ENCODE assay signal across 8 cellular contexts in the genomic region with DNA sequence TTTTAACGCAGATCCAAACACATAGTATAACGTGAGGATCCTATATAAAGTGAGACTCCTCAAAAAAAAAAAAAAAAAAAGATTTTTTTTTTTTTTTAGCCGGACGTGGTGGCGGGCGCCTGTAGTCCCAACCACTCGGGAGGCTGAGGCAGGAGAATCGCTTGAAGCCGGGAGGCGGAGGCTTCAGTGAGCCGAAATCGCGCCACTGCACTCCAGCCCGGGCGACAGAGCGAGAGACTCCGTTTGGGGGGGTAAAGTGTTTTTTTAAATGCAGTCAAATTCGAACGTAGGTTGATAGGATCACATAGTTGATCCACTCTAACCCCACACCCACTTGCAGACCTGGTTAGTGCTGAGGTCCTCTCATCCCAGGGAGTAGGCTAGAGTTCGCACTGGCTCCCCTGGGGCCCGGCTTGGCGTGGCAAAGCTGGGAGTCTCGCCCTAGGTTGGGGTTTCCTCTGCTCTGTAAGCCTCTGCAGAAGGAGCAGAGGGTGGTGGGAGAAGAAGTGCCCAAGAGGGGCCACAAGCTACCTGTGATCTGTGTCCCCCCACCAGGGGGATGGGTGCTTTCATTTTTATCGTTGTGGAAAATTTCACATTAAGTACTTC. TPM values are rescaled to one million over a fixed set of nuclear protein-coding genes. Genes with fewer than 3 reads are reported as not detected.
DNase-seq lines count a peak whose midpoint lies in the region; ATAC-seq lines count a peak whose summit lies in the region.

No MANE protein-coding gene starts in this region.

- no peak for DNase-seq in T-helper 1 cell
- no peak for DNase-seq in activated CD8-positive, alpha-beta T cell treated with anti-CD3 and anti-CD28 coated beads, Interleukin-2, amount 10 ng/mL, durations not matched to agents 7 days and 5 days
- no peak for DNase-seq in stimulated activated naive CD8-positive, alpha-beta T cell treated with anti-CD3 and anti-CD28 coated beads, Interleukin-15, amount 100 ng/mL, for 72 hours
- DNase-seq in COLO668 (lab: John Stamatoyannopoulos, UW; ENCODE audit: unreplicated experiment) = no peak
- no peak for DNase-seq in medulla oblongata (ENCODE audit: extremely low spot score)
- DNase-seq in kidney tubule cell (ENCODE audit: low spot score) = no peak

- H3K36me3 Mint-ChIP-seq in T-helper 1 cell treated with Interleukin-12 subunit alpha and Interleukin-12 subunit beta and Interleukin-4 antibody, amounts not matched to agents 30 μg/mL and 1 μg/mL, for 36 hours (ENCODE audit: low read depth) = peaks cover 4% of the 10 kb centered on the region
- peaks cover 6% of the 10 kb centered on the region for H3K36me3 Mint-ChIP-seq in activated CD8-positive, alpha-beta T cell treated with anti-CD3 and anti-CD28 coated beads, Interleukin-2, amount 10 ng/mL, durations not matched to agents 7 days and 5 days (ENCODE audit: low read depth)

- no peaks in the 10 kb centered on the region for H3K27me3 Mint-ChIP-seq in T-helper 1 cell treated with Interleukin-12 subunit alpha and Interleukin-12 subunit beta and Interleukin-4 antibody, amounts not matched to agents 30 μg/mL and 1 μg/mL, for 36 hours (ENCODE audit: low read depth)
- H3K27me3 Mint-ChIP-seq in activated CD8-positive, alpha-beta T cell treated with anti-CD3 and anti-CD28 coated beads, Interleukin-2, amount 10 ng/mL, durations not matched to agents 7 days and 5 days (ENCODE audit: low read depth) = no peaks in the 10 kb centered on the region
- peaks cover 16% of the 10 kb centered on the region for H3K27me3 Mint-ChIP-seq in stimulated activated naive CD8-positive, alpha-beta T cell treated with anti-CD3 and anti-CD28 coated beads, Interleukin-15, amount 100 ng/mL, for 72 hours

- no peaks in the 10 kb centered on the region for H3K9me3 Mint-ChIP-seq in T-helper 1 cell treated with Interleukin-12 subunit alpha and Interleukin-12 subunit beta and Interleukin-4 antibody, amounts not matched to agents 30 μg/mL and 1 μg/mL, for 36 hours
- no peaks in the 10 kb centered on the region for H3K9me3 Mint-ChIP-seq in activated CD8-positive, alpha-beta T cell treated with anti-CD3 and anti-CD28 coated beads, Interleukin-2, amount 10 ng/mL, durations not matched to agents 7 days and 5 days (ENCODE audit: insufficient read depth)
- no peaks in the 10 kb centered on the region for H3K9me3 Mint-ChIP-seq in stimulated activated naive CD8-positive, alpha-beta T cell treated with anti-CD3 and anti-CD28 coated beads, Interleukin-15, amount 100 ng/mL, for 72 hours

- H3K9me3 ChIP-seq in iPS-15b (ENCODE audit: control insufficient read depth, insufficient read depth, low read length) = no peaks in the 10 kb centered on the region

- peaks cover 17% of the 10 kb centered on the region for H3K4me1 Mint-ChIP-seq in T-helper 1 cell treated with Interleukin-12 subunit alpha and Interleukin-12 subunit beta and Interleukin-4 antibody, amounts not matched to agents 30 μg/mL and 1 μg/mL, for 36 hours (ENCODE audit: low read depth)
- peaks cover 35% of the 10 kb centered on the region for H3K4me1 Mint-ChIP-seq in activated CD8-positive, alpha-beta T cell treated with anti-CD3 and anti-CD28 coated beads, Interleukin-2, amount 10 ng/mL, durations not matched to agents 7 days and 5 days (ENCODE audit: low read depth)
- peaks cover 34% of the 10 kb centered on the region for H3K4me1 Mint-ChIP-seq in stimulated activated naive CD8-positive, alpha-beta T cell treated with anti-CD3 and anti-CD28 coated beads, Interleukin-15, amount 100 ng/mL, for 72 hours

- peaks cover 18% of the 10 kb centered on the region for H3K27me3 ChIP-seq in iPS-15b (ENCODE audit: control insufficient read depth, insufficient read depth, low read length)

- peak overlapping the region; percentile 84 for H3K4me3 ChIP-seq in iPS-15b (ENCODE audit: low read depth, low read length)

- POLR2A ChIA-PET in activated CD8-positive, alpha-beta T cell treated with anti-CD3 and anti-CD28 coated beads, Interleukin-2, amount 10 ng/mL, durations not matched to agents 7 days and 5 days (lab: Charles Lee) = interaction anchor here (0.8 kb wide), 1 partner anchor 40 kb away, joined by 3 read pairs; a partner anchor contains a TSS

- H3K27ac Mint-ChIP-seq in T-helper 1 cell treated with Interleukin-12 subunit alpha and Interleukin-12 subunit beta and Interleukin-4 antibody, amounts not matched to agents 30 μg/mL and 1 μg/mL, for 36 hours = no peak overlapping the region
- no peak overlapping the region for H3K27ac Mint-ChIP-seq in activated CD8-positive, alpha-beta T cell treated with anti-CD3 and anti-CD28 coated beads, Interleukin-2, amount 10 ng/mL, durations not matched to agents 7 days and 5 days
- H3K27ac Mint-ChIP-seq in stimulated activated naive CD8-positive, alpha-beta T cell treated with anti-CD3 and anti-CD28 coated beads, Interleukin-15, amount 100 ng/mL, for 72 hours = peak overlapping the region in 1 of 2 donors; percentile 95

- peak overlapping the region; percentile 91 for H3K4me3 Mint-ChIP-seq in T-helper 1 cell treated with Interleukin-12 subunit alpha and Interleukin-12 subunit beta and Interleukin-4 antibody, amounts not matched to agents 30 μg/mL and 1 μg/mL, for 36 hours
- peak overlapping the region; percentile 83 for H3K4me3 Mint-ChIP-seq in activated CD8-positive, alpha-beta T cell treated with anti-CD3 and anti-CD28 coated beads, Interleukin-2, amount 10 ng/mL, durations not matched to agents 7 days and 5 days
- peak overlapping the region; percentile 87 to 98 for H3K4me3 Mint-ChIP-seq in stimulated activated naive CD8-positive, alpha-beta T cell treated with anti-CD3 and anti-CD28 coated beads, Interleukin-15, amount 100 ng/mL, for 72 hours

- H3K36me3 ChIP-seq in iPS-15b (ENCODE audit: control insufficient read depth, insufficient read depth, low read length) = no peaks in the 10 kb centered on the region

- no peak overlapping the region for H3K9ac ChIP-seq in iPS-15b (ENCODE audit: low read depth, low read length)

- peaks cover 2% of the 10 kb centered on the region for H3K4me1 ChIP-seq in iPS-15b (ENCODE audit: control insufficient read depth, insufficient read depth, low read length)

- no peak for ATAC-seq in activated CD8-positive, alpha-beta T cell treated with anti-CD3 and anti-CD28 coated beads, Interleukin-2, amount 10 ng/mL, durations not matched to agents 7 days and 5 days
- no peak for ATAC-seq in stimulated activated naive CD8-positive, alpha-beta T cell treated with anti-CD3 and anti-CD28 coated beads, Interleukin-15, amount 100 ng/mL, for 72 hours

- CTCF ChIA-PET in activated CD8-positive, alpha-beta T cell treated with anti-CD3 and anti-CD28 coated beads, Interleukin-2, amount 10 ng/mL, durations not matched to agents 7 days and 5 days (lab: Charles Lee) = no interaction called here

RNA-seq across cellular contexts. Expression of a gene that starts 6.5 kb away (rescaled TPM):
- under 1 TPM; 0.84 to 0.99 TPM for total RNA-seq in activated CD8-positive, alpha-beta T cell treated with anti-CD3 and anti-CD28 coated beads, Interleukin-2, amount 10 ng/mL, durations not matched to agents 7 days and 5 days

RNA-seq across cellular contexts. Expression of a gene that starts 6.5 kb away (rescaled TPM):
- total RNA-seq in activated CD8-positive, alpha-beta T cell treated with anti-CD3 and anti-CD28 coated beads, Interleukin-2, amount 10 ng/mL, durations not matched to agents 7 days and 5 days = 10 to 100 TPM in 1 of 2 experiments, 1 to 10 TPM in 1; 9.4 to 11.5 TPM

RNA-seq across cellular contexts. Expression of a gene that starts 14.9 kb away (rescaled TPM):
- 1,000 to 10,000 TPM; 1,111 to 1,173 TPM for total RNA-seq in activated CD8-positive, alpha-beta T cell treated with anti-CD3 and anti-CD28 coated beads, Interleukin-2, amount 10 ng/mL, durations not matched to agents 7 days and 5 days

RNA-seq across cellular contexts. Expression of a gene that starts 21.1 kb away (rescaled TPM):
- 1 to 10 TPM; 1.3 to 1.5 TPM for total RNA-seq in activated CD8-positive, alpha-beta T cell treated with anti-CD3 and anti-CD28 coated beads, Interleukin-2, amount 10 ng/mL, durations not matched to agents 7 days and 5 days

RNA-seq across cellular contexts. Expression of a gene that starts 38.0 kb away (rescaled TPM):
- total RNA-seq in activated CD8-positive, alpha-beta T cell treated with anti-CD3 and anti-CD28 coated beads, Interleukin-2, amount 10 ng/mL, durations not matched to agents 7 days and 5 days = 1 to 10 TPM; 5.1 to 6.0 TPM
